12 cellular contexts compared by ENCODE assay signal in genomic region chr18:58806826-58807714, GRCh38.
DNase-seq lines count a peak whose midpoint lies in the region; ATAC-seq and TF ChIP-seq lines count a peak whose summit lies in the region.
"Had no signal": no experiment of that assay in that cellular context is flagged by ENCODE, and none has a peak within 500 bp of the region (broad histone marks: within the 10 kb centered on the region; RNA-seq: fewer than 3 reads in every experiment).

No MANE protein-coding gene starts in this region.

- ATAC-seq in GM18873 (IDR thresholded peaks at IDR 0.05; ENCODE audit: low FRiP score, unreplicated experiment) (peak; percentile 79), GM21786 (IDR thresholded peaks at IDR 0.05; ENCODE audit: unreplicated experiment) (peak; percentile 96), HG03354 (IDR thresholded peaks at IDR 0.05; ENCODE audit: poor library complexity, severe bottlenecking, unreplicated experiment) (peak; percentile 63)

- H3K27ac Mint-ChIP-seq in nephron = peak overlapping the region; percentile 27 to 68 (median 45)
- H3K27ac Mint-ChIP-seq: mesothelial cell of epicardium had no signal

- no peak overlapping the region for H3K4me3 Mint-ChIP-seq in nephron
- H3K4me3 Mint-ChIP-seq: mesothelial cell of epicardium had no signal

- in situ Hi-C loops in ACHN (cut with HindIII; ENCODE audit: low pct_ligation_motif_present, low pct_unique_long_range_greater_than_20kb, low sequenced_read_pairs) = no loop called here

- H3K36me3 Mint-ChIP-seq in nephron (ENCODE audit: low read depth) = no peaks in the 10 kb centered on the region
- H3K36me3 Mint-ChIP-seq: mesothelial cell of epicardium had no signal

- no peak for TF ChIP-seq CTCF in nephron (IDR thresholded peaks at IDR 0.05; ENCODE audit: unreplicated experiment in 3 of 3)

- peaks cover 22% of the 10 kb centered on the region for H3K4me1 Mint-ChIP-seq in nephron

- no peaks in the 10 kb centered on the region for H3K27me3 Mint-ChIP-seq in nephron (ENCODE audit: low read depth)

- DNase-seq in ACHN (no peak), NCI-H2171 treated with DMSO at 0.1 percent for 48 hours (lab: John Stamatoyannopoulos, UW) (no peak), NCI-H446 treated with DMSO at 0.1 percent for 48 hours (lab: John Stamatoyannopoulos, UW) (no peak), NCI-H524 (lab: John Stamatoyannopoulos, UW) (no peak)
- DNase-seq: Calu3, GM23248, NCI-H82 had no signal

- no peaks in the 10 kb centered on the region for H3K9me3 Mint-ChIP-seq in nephron
